Comparison of ENCODE assay signal across 1 cellular context in genomic region chr22:50625568-50626313, GRCh38.
TF ChIP-seq lines count a peak whose summit lies in the region.

No MANE protein-coding gene starts in this region.

TF ChIP-seq in endothelial cell of umbilical vein, 7 proteins besides CTCF, POLR2A, EP300 and RAD21:
- TF ChIP-seq MAX (IDR thresholded peaks at IDR 0.05; ENCODE audit: insufficient read depth, insufficient read length) (no peak), FOS (IDR thresholded peaks at IDR 0.05; ENCODE audit: borderline replicate concordance, insufficient read depth, low read length) (no peak), MYC (IDR thresholded peaks at IDR 0.05; ENCODE audit: low read depth, low read length) (no peak), EZH2 (IDR thresholded peaks at IDR 0.05; ENCODE audit: borderline replicate concordance, low read depth, low read length, severe bottlenecking) (no peak), JUN (IDR thresholded peaks at IDR 0.05; ENCODE audit: borderline replicate concordance, insufficient read depth, insufficient read length, low read depth) (no peak), GATA2 (IDR thresholded peaks at IDR 0.05; ENCODE audit: insufficient read depth, insufficient read length, low read depth, low read length) (no peak), POLR2AphosphoS5 (IDR thresholded peaks at IDR 0.05; ENCODE audit: insufficient read depth, low read depth, low read length) (no peak)
